ENCODE assay signal across 8 cellular contexts in genomic region chr4:99088485-99089365, GRCh38. TPM values are rescaled to one million over a fixed set of nuclear protein-coding genes. Genes with fewer than 3 reads are reported as not detected.
A peak's percentile ranks its signal among the peaks of the same experiment; 100 is the strongest.
DNase-seq lines count a peak whose midpoint lies in the region; ATAC-seq and FAIRE-seq lines count a peak whose summit lies in the region.

Gene ADH5 (minus strand): TSS chr4:99088788. CDS start chr4:99088700, 88 bp downstream.

- peak within 1 kb of the TSS; percentile 98 for H3K27ac ChIP-seq in right cardiac atrium (ENCODE audit: low read length)

- peak within 1 kb of the TSS; percentile 82 for H3K4me3 ChIP-seq in right cardiac atrium (ENCODE audit: low read length)

- under 1% methylated on average over 53 of the region's 53 CpGs for WGBS in right cardiac atrium

- H3K27me3 ChIP-seq in right cardiac atrium (ENCODE audit: control insufficient read depth, insufficient read depth): no peaks in the 10 kb centered on the region

- H3K9me3 ChIP-seq in right cardiac atrium (ENCODE audit: control insufficient read depth, low read length): no peaks in the 10 kb centered on the region

- peak; percentile 72 for DNase-seq in NCI-H146 (lab: John Stamatoyannopoulos, UW)
- peak; percentile 31 to 89 (median 78) for DNase-seq in anterior cingulate cortex (lab: John Stamatoyannopoulos, UW)
- DNase-seq in right cardiac atrium: peak; percentile 93 to 96 (median 95)
- peak; percentile 22 for DNase-seq in pulmonary artery endothelial cell (ENCODE audit: low read depth, low spot score)
- peak; percentile 94 for DNase-seq in urothelium cell line (ENCODE audit: low spot score)

- FAIRE-seq in urothelium cell line (lab: Jason Lieb, UNC): peak; percentile 35

- ATAC-seq in GM18498 (IDR thresholded peaks at IDR 0.05; ENCODE audit: unreplicated experiment) (peak; percentile 92), HG02870 (IDR thresholded peaks at IDR 0.05; ENCODE audit: unreplicated experiment) (peak; percentile 93), right cardiac atrium (peak; percentile 99 to 100)

- H3K4me1 ChIP-seq in right cardiac atrium (ENCODE audit: control insufficient read depth, insufficient read depth, low read length): no peaks in the 10 kb centered on the region

- intact Hi-C loops in T-helper 2 cell treated with Interferon-gamma antibody and Interleukin-4, amounts not matched to agents 100 ng/mL and 5 ng/mL, for 36 hours (cut with micrococcal nuclease): loop anchor here (1.0 to 10.0 kb wide), 11 partner anchors 32 to 945 kb away; partner anchors contain the start of genes DAPP1, DNAJB14, EIF4E and LAMTOR3
- intact Hi-C loops in right cardiac atrium (cut with DNase I): no loop called here

RNA-seq across cellular contexts. Expression of gene ADH5, which starts in this region (rescaled TPM):
- total RNA-seq in T-helper 2 cell treated with Interferon-gamma antibody and Interleukin-4, amounts not matched to agents 100 ng/mL and 5 ng/mL, for 36 hours: 107 and 108 TPM in 2 replicates
- total RNA-seq in right cardiac atrium: 100 to 1,000 TPM; 117 to 133 (median 128) TPM
- polyA plus RNA-seq in right cardiac atrium: 105 TPM
- 95.4 and 108 TPM in 2 replicates for total RNA-seq in pulmonary artery endothelial cell

Comparison
In these comparisons a context has a peak if more than half of its experiments do, and no peak if none do; other contexts are left out.
1. Peak in every context shown above with its lines: DNase-seq, ATAC-seq, H3K4me3 ChIP-seq and H3K27ac ChIP-seq.
2. DNase-seq: peak in every context shown above with its lines; median percentile 95 in right cardiac atrium; 94 in urothelium cell line; 78 in anterior cingulate cortex; 72 in NCI-H146; 22 in pulmonary artery endothelial cell.